1 cellular context compared by ENCODE assay signal in the genomic region with DNA sequence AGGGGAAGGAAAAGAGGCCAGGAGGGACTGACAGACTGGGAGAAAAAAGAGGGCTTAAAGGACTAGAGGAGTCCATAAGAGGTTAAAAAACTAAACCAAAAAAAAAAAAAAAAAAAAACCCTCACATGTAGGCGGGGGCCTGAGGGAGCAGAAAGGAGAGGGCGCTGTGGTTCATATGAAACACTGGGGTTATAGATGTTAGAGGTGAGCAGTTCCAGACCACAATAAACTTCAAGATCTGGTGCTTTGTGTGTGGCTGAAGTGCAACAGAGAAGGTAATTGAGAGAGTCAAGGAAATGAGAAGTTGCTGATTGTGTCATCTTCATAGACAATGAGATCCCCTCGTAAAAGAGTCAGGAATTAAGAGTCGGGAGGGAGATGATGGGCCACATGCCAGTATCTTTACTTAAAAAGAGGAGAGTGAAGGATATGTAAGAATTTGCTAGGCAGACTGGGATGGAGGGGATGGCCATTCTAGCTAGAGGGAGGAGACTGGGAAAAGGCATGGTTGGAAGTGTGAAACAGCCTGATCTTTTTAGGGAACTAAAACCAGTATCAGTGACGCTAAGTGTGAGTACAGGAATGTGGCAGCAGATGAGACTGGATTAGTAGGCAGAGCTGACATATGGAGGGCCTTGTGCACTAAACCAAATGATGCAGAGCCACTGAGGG.
TF ChIP-seq lines count a peak whose summit lies in the region.

No MANE protein-coding gene starts in this region.

TF ChIP-seq in WTC11, 78 proteins besides CTCF, POLR2A, EP300 and RAD21 (continued from another document):
- TF ChIP-seq, protein P1, sequence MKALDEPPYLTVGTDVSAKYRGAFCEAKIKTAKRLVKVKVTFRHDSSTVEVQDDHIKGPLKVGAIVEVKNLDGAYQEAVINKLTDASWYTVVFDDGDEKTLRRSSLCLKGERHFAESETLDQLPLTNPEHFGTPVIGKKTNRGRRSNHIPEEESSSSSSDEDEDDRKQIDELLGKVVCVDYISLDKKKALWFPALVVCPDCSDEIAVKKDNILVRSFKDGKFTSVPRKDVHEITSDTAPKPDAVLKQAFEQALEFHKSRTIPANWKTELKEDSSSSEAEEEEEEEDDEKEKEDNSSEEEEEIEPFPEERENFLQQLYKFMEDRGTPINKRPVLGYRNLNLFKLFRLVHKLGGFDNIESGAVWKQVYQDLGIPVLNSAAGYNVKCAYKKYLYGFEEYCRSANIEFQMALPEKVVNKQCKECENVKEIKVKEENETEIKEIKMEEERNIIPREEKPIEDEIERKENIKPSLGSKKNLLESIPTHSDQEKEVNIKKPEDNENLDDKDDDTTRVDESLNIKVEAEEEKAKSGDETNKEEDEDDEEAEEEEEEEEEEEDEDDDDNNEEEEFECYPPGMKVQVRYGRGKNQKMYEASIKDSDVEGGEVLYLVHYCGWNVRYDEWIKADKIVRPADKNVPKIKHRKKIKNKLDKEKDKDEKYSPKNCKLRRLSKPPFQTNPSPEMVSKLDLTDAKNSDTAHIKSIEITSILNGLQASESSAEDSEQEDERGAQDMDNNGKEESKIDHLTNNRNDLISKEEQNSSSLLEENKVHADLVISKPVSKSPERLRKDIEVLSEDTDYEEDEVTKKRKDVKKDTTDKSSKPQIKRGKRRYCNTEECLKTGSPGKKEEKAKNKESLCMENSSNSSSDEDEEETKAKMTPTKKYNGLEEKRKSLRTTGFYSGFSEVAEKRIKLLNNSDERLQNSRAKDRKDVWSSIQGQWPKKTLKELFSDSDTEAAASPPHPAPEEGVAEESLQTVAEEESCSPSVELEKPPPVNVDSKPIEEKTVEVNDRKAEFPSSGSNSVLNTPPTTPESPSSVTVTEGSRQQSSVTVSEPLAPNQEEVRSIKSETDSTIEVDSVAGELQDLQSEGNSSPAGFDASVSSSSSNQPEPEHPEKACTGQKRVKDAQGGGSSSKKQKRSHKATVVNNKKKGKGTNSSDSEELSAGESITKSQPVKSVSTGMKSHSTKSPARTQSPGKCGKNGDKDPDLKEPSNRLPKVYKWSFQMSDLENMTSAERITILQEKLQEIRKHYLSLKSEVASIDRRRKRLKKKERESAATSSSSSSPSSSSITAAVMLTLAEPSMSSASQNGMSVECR (CRISPR knock-in tag; IDR thresholded peaks at IDR 0.05; ENCODE audit: borderline replicate concordance) = no peak
- TF ChIP-seq, protein P2, sequence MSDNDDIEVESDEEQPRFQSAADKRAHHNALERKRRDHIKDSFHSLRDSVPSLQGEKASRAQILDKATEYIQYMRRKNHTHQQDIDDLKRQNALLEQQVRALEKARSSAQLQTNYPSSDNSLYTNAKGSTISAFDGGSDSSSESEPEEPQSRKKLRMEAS (CRISPR knock-in tag; IDR thresholded peaks at IDR 0.05) = no peak
